Comparison of ENCODE assay signal across 15 cellular contexts in genomic region chr1:81304187-81304586, GRCh38.
DNase-seq lines count a peak whose midpoint lies in the region; ATAC-seq and TF ChIP-seq lines count a peak whose summit lies in the region.
"Had no signal": no experiment of that assay in that cellular context is flagged by ENCODE, and none has a peak within 500 bp of the region (broad histone marks: within the 10 kb centered on the region; RNA-seq: fewer than 3 reads in every experiment).

No MANE protein-coding gene starts in this region.

- H3K36me3 ChIP-seq in mesenchymal stem cell (ENCODE audit: control insufficient read depth in 1 of 2, insufficient read depth in 2 of 2, low read depth in 1 of 2, low read length in 2 of 2) (no peaks in the 10 kb centered on the region), testis (ENCODE audit: low read depth, missing control alignments) (no peaks in the 10 kb centered on the region)

- H3K4ac ChIP-seq in mesenchymal stem cell (ENCODE audit: low read depth in 1 of 2, low read length in 2 of 2), result no peak overlapping the region

- DNase-seq in EH (ENCODE audit: low read depth) (peak; percentile 37), NCI-H146 (lab: John Stamatoyannopoulos, UW) (peak; percentile 28), dedifferentiated amniotic fluid mesenchymal stem cell (ENCODE audit: extremely low spot score) (peak; percentile 49), mesenchymal stem cell (peak; percentile 72), testis (no peak)
- no peak for DNase-seq in stimulated activated CD4-positive, alpha-beta T cell treated with anti-CD3 and anti-CD28 coated beads, Interleukin-12 subunit alpha, Interleukin-12 subunit beta, amount 100 ng/mL, for 4 hours
- no peak for DNase-seq in activated CD4-positive, alpha-beta T cell treated with anti-CD3 and anti-CD28 coated beads for 4 hours
- DNase-seq: activated effector memory CD4-positive, alpha-beta T cell treated with anti-CD3 and anti-CD28 coated beads, Interleukin-2, amount 50 U/mL, for 16 hours; effector memory CD4-positive, alpha-beta T cell; left colon; NCI-H1092 treated with DMSO at 0.1 percent for 48 hours; NCI-H2171 treated with DMSO at 0.1 percent for 48 hours; psoas muscle had no signal

- H3K14ac ChIP-seq in mesenchymal stem cell (ENCODE audit: low read length in 2 of 2), result no peak overlapping the region

- H2AK5ac ChIP-seq in mesenchymal stem cell (ENCODE audit: low read length, severe bottlenecking), result no peak overlapping the region

- no peak overlapping the region for H2AFZ ChIP-seq in mesenchymal stem cell (ENCODE audit: low read depth, low read length)

- H3K9ac ChIP-seq in mesenchymal stem cell (ENCODE audit: low read length), result no peak overlapping the region

- no peak for ATAC-seq in HG02610 (IDR thresholded peaks at IDR 0.05; ENCODE audit: unreplicated experiment)
- ATAC-seq: HepG2, left colon, psoas muscle had no signal

- no peak overlapping the region for H2BK15ac ChIP-seq in mesenchymal stem cell (ENCODE audit: low read depth, poor library complexity, severe bottlenecking)

- H3K27ac ChIP-seq in mesenchymal stem cell (ENCODE audit: low read length, poor library complexity, severe bottlenecking), result no peak overlapping the region
- no peak overlapping the region for H3K27ac ChIP-seq in testis
- H3K27ac ChIP-seq: psoas muscle had no signal

- no peaks in the 10 kb centered on the region for H3K79me1 ChIP-seq in mesenchymal stem cell (replicated peaks; ENCODE audit: low read length, poor library complexity, severe bottlenecking)

- H4K91ac ChIP-seq in mesenchymal stem cell (ENCODE audit: low read length), result no peak overlapping the region

- TF ChIP-seq POLR2A in testis (IDR thresholded peaks at IDR 0.05), result no peak

- no peak overlapping the region for H4K8ac ChIP-seq in mesenchymal stem cell (ENCODE audit: low read length)

- no peak overlapping the region for H2BK12ac ChIP-seq in mesenchymal stem cell (ENCODE audit: low read length in 2 of 2)

- H3K9me3 ChIP-seq in mesenchymal stem cell (ENCODE audit: control insufficient read depth, low read length), result no peaks in the 10 kb centered on the region
- no peaks in the 10 kb centered on the region for H3K9me3 ChIP-seq in testis
- H3K9me3 ChIP-seq: psoas muscle had no signal

- intact Hi-C loops in testis (cut with DNase I; ENCODE audit: low total_unique reads), result no loop called here

- no peak overlapping the region for H3K4me2 ChIP-seq in mesenchymal stem cell (ENCODE audit: low read length, poor library complexity, severe bottlenecking)

- no peak overlapping the region for H3K23ac ChIP-seq in mesenchymal stem cell (ENCODE audit: low read length in 2 of 2)

- H3K27me3 ChIP-seq in mesenchymal stem cell (ENCODE audit: control insufficient read depth in 1 of 2, insufficient read depth in 1 of 2, low read length in 2 of 2) (no peaks in the 10 kb centered on the region), testis (no peaks in the 10 kb centered on the region)

- H3K4me3 ChIP-seq in mesenchymal stem cell (ENCODE audit: insufficient read depth in 1 of 2, low read depth in 1 of 2, low read length in 2 of 2) (no peak overlapping the region), testis (no peak overlapping the region)
- H3K4me3 ChIP-seq: psoas muscle had no signal

- H2BK120ac ChIP-seq in mesenchymal stem cell (ENCODE audit: low read depth, low read length), result no peak overlapping the region

- H3K4me1 ChIP-seq in mesenchymal stem cell (ENCODE audit: control insufficient read depth, insufficient read depth, low read depth, low read length) (no peaks in the 10 kb centered on the region), testis (no peaks in the 10 kb centered on the region)
- H3K4me1 ChIP-seq: psoas muscle had no signal

- no peak overlapping the region for H3K18ac ChIP-seq in mesenchymal stem cell (ENCODE audit: low read depth in 1 of 2, low read length in 2 of 2)

- TF ChIP-seq CTCF in testis (IDR thresholded peaks at IDR 0.05), result no peak

- H2BK5ac ChIP-seq in mesenchymal stem cell (ENCODE audit: low read depth, low read length, poor library complexity, severe bottlenecking), result no peak overlapping the region

Comparison
In these comparisons a context has a peak if more than half of its experiments do, and no peak if none do; other contexts are left out.
1. DNase-seq: peak in EH (single experiment), NCI-H146 (single experiment), dedifferentiated amniotic fluid mesenchymal stem cell (single experiment) and mesenchymal stem cell (single experiment); none in testis (single experiment), stimulated activated CD4-positive, alpha-beta T cell treated with anti-CD3 and anti-CD28 coated beads, Interleukin-12 subunit alpha, Interleukin-12 subunit beta, amount 100 ng/mL, for 4 hours (single experiment) and activated CD4-positive, alpha-beta T cell treated with anti-CD3 and anti-CD28 coated beads for 4 hours (0 of 2).